In genomic region chr3:12458901-12459300, GRCh38 we compare ENCODE assay signal across 2 cellular contexts.
TF ChIP-seq lines count a peak whose summit lies in the region.

No MANE protein-coding gene starts in this region.

TF ChIP-seq in GM23338, 12 proteins besides CTCF, POLR2A, EP300 and RAD21:
- TF ChIP-seq STAT1 (IDR thresholded peaks at IDR 0.05; ENCODE audit: unreplicated experiment) (no peak), JUNB (IDR thresholded peaks at IDR 0.05; ENCODE audit: unreplicated experiment) (no peak), POLR2AphosphoS5 (IDR thresholded peaks at IDR 0.05; ENCODE audit: low read depth) (no peak), ZNF462 (CRISPR knock-in tag; IDR thresholded peaks at IDR 0.05) (no peak), ZNF331 (CRISPR knock-in tag; IDR thresholded peaks at IDR 0.05; ENCODE audit: low read depth) (no peak), EZH2phosphoT487 (IDR thresholded peaks at IDR 0.05; ENCODE audit: unreplicated experiment) (no peak), ETS1 (IDR thresholded peaks at IDR 0.05) (no peak), REST (IDR thresholded peaks at IDR 0.05; ENCODE audit: unreplicated experiment) (no peak)
TF ChIP-seq in GM23338: peak in this region for 0.

TF ChIP-seq in H1, 55 proteins besides CTCF, POLR2A, EP300 and RAD21:
- peak; percentile 32; the same call in 1 of the 2 replicates for TF ChIP-seq CEBPB (IDR thresholded peaks at IDR 0.05; ENCODE audit: low read depth, low read length)
- TF ChIP-seq SP4 (IDR thresholded peaks at IDR 0.05; ENCODE audit: low read length) = no peak
